Comparison of ENCODE assay signal across 24 cellular contexts in genomic region chr1:66400660-66401059, GRCh38.
DNase-seq lines count a peak whose midpoint lies in the region; ATAC-seq and TF ChIP-seq lines count a peak whose summit lies in the region.
"Had no signal": no experiment of that assay in that cellular context is flagged by ENCODE, and none has a peak within 500 bp of the region (broad histone marks: within the 10 kb centered on the region; RNA-seq: fewer than 3 reads in every experiment).

No MANE protein-coding gene starts in this region.

- no peaks in the 10 kb centered on the region for H3K36me3 ChIP-seq in CD4-positive, alpha-beta memory T cell (ENCODE audit: insufficient read depth, low read length)
- no peaks in the 10 kb centered on the region for H3K36me3 ChIP-seq in OCI-LY3 (replicated peaks; ENCODE audit: low read depth, low read length)
- H3K36me3 ChIP-seq: BE2C, gastroesophageal sphincter, thoracic aorta, vagina had no signal

- no peaks in the 10 kb centered on the region for H3K36me3 Mint-ChIP-seq in activated CD8-positive, alpha-beta T cell treated with anti-CD3 and anti-CD28 coated beads for 36 hours (ENCODE audit: low read depth)
- H3K36me3 Mint-ChIP-seq in activated CD8-positive, alpha-beta T cell treated with anti-CD3 and anti-CD28 coated beads, Interleukin-2, amount 10 ng/mL, durations not matched to agents 7 days and 5 days (ENCODE audit: low read depth), result no peaks in the 10 kb centered on the region
- no peaks in the 10 kb centered on the region for H3K36me3 Mint-ChIP-seq in CD4-positive, alpha-beta memory T cell
- peaks cover 3% of the 10 kb centered on the region for H3K36me3 Mint-ChIP-seq in endothelial cell (ENCODE audit: low read depth, unreplicated experiment)

- peaks cover 1% of the 10 kb centered on the region for H3K27me3 Mint-ChIP-seq in activated CD8-positive, alpha-beta T cell treated with anti-CD3 and anti-CD28 coated beads for 36 hours
- H3K27me3 Mint-ChIP-seq in activated CD8-positive, alpha-beta T cell treated with anti-CD3 and anti-CD28 coated beads, Interleukin-2, amount 10 ng/mL, durations not matched to agents 7 days and 5 days (ENCODE audit: low read depth), result no peaks in the 10 kb centered on the region
- peaks cover 0 to 1% of the 10 kb centered on the region in 2 donors for H3K27me3 Mint-ChIP-seq in CD4-positive, alpha-beta memory T cell
- no peaks in the 10 kb centered on the region for H3K27me3 Mint-ChIP-seq in endothelial cell (ENCODE audit: unreplicated experiment)

- H3K4me1 ChIP-seq in CD4-positive, alpha-beta memory T cell (ENCODE audit: insufficient read depth, low read length), result no peaks in the 10 kb centered on the region
- H3K4me1 ChIP-seq in OCI-LY3 (ENCODE audit: low read length), result peaks cover 80% of the 10 kb centered on the region
- H3K4me1 ChIP-seq: BE2C had no signal

- peaks cover 37% of the 10 kb centered on the region for H3K4me1 Mint-ChIP-seq in activated CD8-positive, alpha-beta T cell treated with anti-CD3 and anti-CD28 coated beads for 36 hours (ENCODE audit: low read depth)
- H3K4me1 Mint-ChIP-seq in activated CD8-positive, alpha-beta T cell treated with anti-CD3 and anti-CD28 coated beads, Interleukin-2, amount 10 ng/mL, durations not matched to agents 7 days and 5 days (ENCODE audit: low read depth), result peaks cover 18% of the 10 kb centered on the region
- H3K4me1 Mint-ChIP-seq in CD4-positive, alpha-beta memory T cell, result peaks cover 5 to 13% (median 8%) of the 10 kb centered on the region in 4 donors
- H3K4me1 Mint-ChIP-seq in endothelial cell (ENCODE audit: unreplicated experiment), result peaks cover 37% of the 10 kb centered on the region

- no peak overlapping the region for H3K4me3 Mint-ChIP-seq in activated CD8-positive, alpha-beta T cell treated with anti-CD3 and anti-CD28 coated beads for 36 hours
- no peak overlapping the region for H3K4me3 Mint-ChIP-seq in activated CD8-positive, alpha-beta T cell treated with anti-CD3 and anti-CD28 coated beads, Interleukin-2, amount 10 ng/mL, durations not matched to agents 7 days and 5 days
- H3K4me3 Mint-ChIP-seq in CD4-positive, alpha-beta memory T cell, result peak overlapping the region in 1 of 8 donors; percentile 24
- no peak overlapping the region for H3K4me3 Mint-ChIP-seq in endothelial cell (ENCODE audit: unreplicated experiment)

- CTCF ChIA-PET in activated CD8-positive, alpha-beta T cell treated with anti-CD3 and anti-CD28 coated beads for 36 hours (lab: Charles Lee), result interaction anchor here (1.1 to 3.5 kb wide), 2 partner anchors 36 kb away, joined by 3 to 20 read pairs; no protein-coding TSS in a partner anchor
- CTCF ChIA-PET in activated CD8-positive, alpha-beta T cell treated with anti-CD3 and anti-CD28 coated beads, Interleukin-2, amount 10 ng/mL, durations not matched to agents 7 days and 5 days (lab: Charles Lee), result interaction anchor here (2.7 kb wide), 1 partner anchor 45 kb away, joined by 13 read pairs; no protein-coding TSS in a partner anchor
- CTCF ChIA-PET in CD4-positive, alpha-beta memory T cell (lab: Charles Lee; ENCODE audit: partially characterized antibody), result no interaction called here

- peak overlapping the region; percentile 94 for H3K4me2 ChIP-seq in OCI-LY3 (ENCODE audit: low read length)

- no peak overlapping the region for H2AFZ ChIP-seq in OCI-LY3 (ENCODE audit: low read depth, low read length)

- intact Hi-C loops in activated CD8-positive, alpha-beta T cell treated with anti-CD3 and anti-CD28 coated beads for 36 hours (cut with micrococcal nuclease), result loop anchor here (1.0 to 5.0 kb wide), 2 partner anchors 13 to 37 kb away; no protein-coding TSS in a partner anchor
- intact Hi-C loops in CD4-positive, alpha-beta memory T cell (cut with micrococcal nuclease), result no loop called here

- no peaks in the 10 kb centered on the region for H3K27me3 ChIP-seq in CD4-positive, alpha-beta memory T cell (ENCODE audit: insufficient read depth, low read length)
- H3K27me3 ChIP-seq in OCI-LY3 (ENCODE audit: low read depth, low read length), result no peaks in the 10 kb centered on the region
- H3K27me3 ChIP-seq: BE2C, gastroesophageal sphincter, vagina had no signal

- no peak for TF ChIP-seq CTCF in activated CD8-positive, alpha-beta T cell treated with anti-CD3 and anti-CD28 coated beads for 36 hours (IDR thresholded peaks at IDR 0.05)
- TF ChIP-seq CTCF in OCI-LY3 (IDR thresholded peaks at IDR 0.05; ENCODE audit: low read depth, low read length), result no peak
- TF ChIP-seq CTCF in endothelial cell (IDR thresholded peaks at IDR 0.05; ENCODE audit: unreplicated experiment), result no peak

- peak overlapping the region; percentile 72 for H3K27ac Mint-ChIP-seq in activated CD8-positive, alpha-beta T cell treated with anti-CD3 and anti-CD28 coated beads for 36 hours
- H3K27ac Mint-ChIP-seq in activated CD8-positive, alpha-beta T cell treated with anti-CD3 and anti-CD28 coated beads, Interleukin-2, amount 10 ng/mL, durations not matched to agents 7 days and 5 days, result no peak overlapping the region
- H3K27ac Mint-ChIP-seq in CD4-positive, alpha-beta memory T cell, result peak overlapping the region in 4 of 7 donors; percentile 26 to 62 (median 48)
- peak overlapping the region; percentile 82 for H3K27ac Mint-ChIP-seq in endothelial cell (ENCODE audit: unreplicated experiment)

- no peaks in the 10 kb centered on the region for H4K20me1 ChIP-seq in OCI-LY3 (ENCODE audit: insufficient read depth, low read length)

- no peaks in the 10 kb centered on the region for H3K9me3 Mint-ChIP-seq in activated CD8-positive, alpha-beta T cell treated with anti-CD3 and anti-CD28 coated beads for 36 hours
- no peaks in the 10 kb centered on the region for H3K9me3 Mint-ChIP-seq in activated CD8-positive, alpha-beta T cell treated with anti-CD3 and anti-CD28 coated beads, Interleukin-2, amount 10 ng/mL, durations not matched to agents 7 days and 5 days (ENCODE audit: insufficient read depth)
- no peaks in the 10 kb centered on the region for H3K9me3 Mint-ChIP-seq in CD4-positive, alpha-beta memory T cell
- H3K9me3 Mint-ChIP-seq in endothelial cell (ENCODE audit: unreplicated experiment), result no peaks in the 10 kb centered on the region

- no peaks in the 10 kb centered on the region for H3K79me2 ChIP-seq in OCI-LY3 (ENCODE audit: low read length)

- POLR2A ChIA-PET in activated CD8-positive, alpha-beta T cell treated with anti-CD3 and anti-CD28 coated beads for 36 hours (lab: Charles Lee), result no interaction called here
- POLR2A ChIA-PET in activated CD8-positive, alpha-beta T cell treated with anti-CD3 and anti-CD28 coated beads, Interleukin-2, amount 10 ng/mL, durations not matched to agents 7 days and 5 days (lab: Charles Lee), result no interaction called here
- POLR2A ChIA-PET in CD4-positive, alpha-beta memory T cell (lab: Charles Lee; ENCODE audit: partially characterized antibody), result no interaction called here

- H3K4me3 ChIP-seq in CD4-positive, alpha-beta memory T cell (ENCODE audit: low read length in 2 of 2), result no peak overlapping the region
- 0 out of 2 replicates have a peak overlapping the region, but pooled peaks have one; percentile 10 for H3K4me3 ChIP-seq in OCI-LY3 (ENCODE audit: low read length)
- H3K4me3 ChIP-seq: A549, gastroesophageal sphincter, skin epidermis, thoracic aorta, vagina had no signal

- peak overlapping the region; percentile 44 for H3K9ac ChIP-seq in OCI-LY3 (ENCODE audit: low read length)

- ATAC-seq in activated CD8-positive, alpha-beta T cell treated with anti-CD3 and anti-CD28 coated beads for 36 hours, result no peak
- no peak for ATAC-seq in activated CD8-positive, alpha-beta T cell treated with anti-CD3 and anti-CD28 coated beads, Interleukin-2, amount 10 ng/mL, durations not matched to agents 7 days and 5 days
- no peak for ATAC-seq in GM21786 (IDR thresholded peaks at IDR 0.05; ENCODE audit: unreplicated experiment)
- ATAC-seq: A549, gastroesophageal sphincter, HepG2 had no signal

- no peaks in the 10 kb centered on the region for H3K9me3 ChIP-seq in CD4-positive, alpha-beta memory T cell (ENCODE audit: control insufficient read depth in 1 of 2, low read length in 2 of 2)
- no peaks in the 10 kb centered on the region; the same call in 1 of the 2 replicates for H3K9me3 ChIP-seq in OCI-LY3 (ENCODE audit: insufficient read depth, low read length)
- H3K9me3 ChIP-seq: A549, BE2C, gastroesophageal sphincter, thoracic aorta, vagina had no signal

- H3K27ac ChIP-seq in CD4-positive, alpha-beta memory T cell (ENCODE audit: low read depth, low read length), result no peak overlapping the region
- peak overlapping the region; percentile 96 for H3K27ac ChIP-seq in OCI-LY3 (ENCODE audit: low read length)
- H3K27ac ChIP-seq: gastroesophageal sphincter, thoracic aorta, vagina had no signal

- no peak for DNase-seq in activated CD8-positive, alpha-beta T cell treated with anti-CD3 and anti-CD28 coated beads for 36 hours
- DNase-seq in activated CD8-positive, alpha-beta T cell treated with anti-CD3 and anti-CD28 coated beads, Interleukin-2, amount 10 ng/mL, durations not matched to agents 7 days and 5 days, result no peak
- no peak for DNase-seq in CD4-positive, alpha-beta memory T cell
- no peak for DNase-seq in endothelial cell (ENCODE audit: low spot score)
- DNase-seq in NCI-H524 treated with DMSO at 0.1 percent for 48 hours (lab: John Stamatoyannopoulos, UW), result no peak
- no peak for DNase-seq in CD1c-positive myeloid dendritic cell (ENCODE audit: extremely low spot score)
- DNase-seq: activated CD8-positive, alpha-beta memory T cell treated with anti-CD3 and anti-CD28 coated beads, Interleukin-2, amount 50 U/mL, for 4 hours; activated naive CD4-positive, alpha-beta T cell treated with anti-CD3 and anti-CD28 coated beads, Interleukin-2, amount 50 U/mL, for 16 hours; BE2C; Calu3; caudate nucleus; EL; hypothalamus; NCI-H1092; NCI-H187; SIG-M5 had no signal
